In the genomic region with DNA sequence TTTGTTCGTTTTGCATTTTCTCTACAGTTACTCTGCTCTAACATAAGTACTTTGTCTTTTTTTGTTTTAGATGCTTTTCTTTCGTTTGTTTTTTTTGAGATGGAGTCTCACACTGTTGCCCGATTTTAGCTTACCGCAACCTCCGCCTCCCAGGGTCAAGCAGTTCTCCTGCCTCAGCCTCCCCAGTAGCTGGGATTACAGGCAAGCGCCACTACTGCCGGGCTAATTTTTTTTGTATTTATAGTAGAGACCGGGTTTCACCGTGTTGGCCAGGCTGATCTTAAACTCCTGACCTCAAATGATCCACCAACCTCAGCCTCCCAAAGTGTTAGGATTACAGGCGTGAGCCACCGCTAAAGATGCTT, we compare ENCODE assay signal across 12 cellular contexts. TPM values are rescaled to one million over a fixed set of nuclear protein-coding genes. Genes with fewer than 3 reads are reported as not detected.
A peak's percentile ranks its signal among the peaks of the same experiment; 100 is the strongest.
DNase-seq lines count a peak whose midpoint lies in the region; ATAC-seq and TF ChIP-seq lines count a peak whose summit lies in the region.
"Had no signal": no experiment of that assay in that cellular context is flagged by ENCODE, and none has a peak within 500 bp of the region (broad histone marks: within the 10 kb centered on the region; RNA-seq: fewer than 3 reads in every experiment).

No MANE protein-coding gene starts in this region.

- H3K4me1 Mint-ChIP-seq in stimulated activated naive CD8-positive, alpha-beta T cell treated with anti-CD3 and anti-CD28 coated beads, Interleukin-15, Interleukin-2, amounts not matched to agents 100 ng/mL and 50 ng/mL, for 24 hours (ENCODE audit: low read depth), result peaks cover 57% of the 10 kb centered on the region
- H3K4me1 Mint-ChIP-seq in natural killer cell, result peaks cover 47 to 51% of the 10 kb centered on the region in 2 donors

- intact Hi-C loops in natural killer cell (cut with micrococcal nuclease), result loop anchor here (5.0 to 10.0 kb wide), 2 partner anchors 227 to 665 kb away; a partner anchor contains a TSS

- TF ChIP-seq CTCF in natural killer cell (IDR thresholded peaks at IDR 0.05), result no peak

- H3K4me3 Mint-ChIP-seq in stimulated activated naive CD8-positive, alpha-beta T cell treated with anti-CD3 and anti-CD28 coated beads, Interleukin-15, Interleukin-2, amounts not matched to agents 100 ng/mL and 50 ng/mL, for 24 hours, result peak overlapping the region; percentile 96
- H3K4me3 Mint-ChIP-seq in natural killer cell, result peak overlapping the region; percentile 93

- no peaks in the 10 kb centered on the region for H3K36me3 Mint-ChIP-seq in stimulated activated naive CD8-positive, alpha-beta T cell treated with anti-CD3 and anti-CD28 coated beads, Interleukin-15, Interleukin-2, amounts not matched to agents 100 ng/mL and 50 ng/mL, for 24 hours (ENCODE audit: low read depth)
- no peaks in the 10 kb centered on the region for H3K36me3 Mint-ChIP-seq in natural killer cell

- no peak for ATAC-seq in stimulated activated naive CD8-positive, alpha-beta T cell treated with anti-CD3 and anti-CD28 coated beads, Interleukin-15, Interleukin-2, amounts not matched to agents 100 U/mL and 50 U/mL, for 24 hours
- no peak for ATAC-seq in natural killer cell

- peak overlapping the region; percentile 99 for H3K27ac ChIP-seq in caudate nucleus (ENCODE audit: low read depth, low read length)
- H3K27ac ChIP-seq: C4-2B, SJSA1 had no signal

- peak overlapping the region; percentile 18 for H3K27ac Mint-ChIP-seq in stimulated activated naive CD8-positive, alpha-beta T cell treated with anti-CD3 and anti-CD28 coated beads, Interleukin-15, Interleukin-2, amounts not matched to agents 100 ng/mL and 50 ng/mL, for 24 hours
- peak overlapping the region; percentile 51 to 80 for H3K27ac Mint-ChIP-seq in natural killer cell

- DNase-seq in stimulated activated naive CD8-positive, alpha-beta T cell treated with anti-CD3 and anti-CD28 coated beads, Interleukin-15, Interleukin-2, amounts not matched to agents 100 U/mL and 50 U/mL, for 24 hours, result no peak
- peak in 1 of 61 donors; percentile 6 for DNase-seq in caudate nucleus (lab: John Stamatoyannopoulos, UW)
- DNase-seq in natural killer cell, result no peak
- DNase-seq in iPS-NIHi7 (ENCODE audit: extremely low spot score), result no peak
- no peak for DNase-seq in midbrain (lab: John Stamatoyannopoulos, UW)
- no peak for DNase-seq in HuH-7.5 (ENCODE audit: low spot score)
- no peak for DNase-seq in cerebellar cortex (ENCODE audit: low spot score)
- DNase-seq: aorta, NCI-H446 treated with DMSO at 0.1 percent for 48 hours had no signal

- no peaks in the 10 kb centered on the region for H3K9me3 Mint-ChIP-seq in stimulated activated naive CD8-positive, alpha-beta T cell treated with anti-CD3 and anti-CD28 coated beads, Interleukin-15, Interleukin-2, amounts not matched to agents 100 ng/mL and 50 ng/mL, for 24 hours
- H3K9me3 Mint-ChIP-seq in natural killer cell, result no peaks in the 10 kb centered on the region

- H3K27me3 Mint-ChIP-seq in stimulated activated naive CD8-positive, alpha-beta T cell treated with anti-CD3 and anti-CD28 coated beads, Interleukin-15, Interleukin-2, amounts not matched to agents 100 ng/mL and 50 ng/mL, for 24 hours, result no peaks in the 10 kb centered on the region
- no peaks in the 10 kb centered on the region for H3K27me3 Mint-ChIP-seq in natural killer cell (ENCODE audit: low read depth in 2 of 2)

RNA-seq across cellular contexts. Expression of a gene that starts 2.7 kb away (rescaled TPM):
- 10 to 100 TPM; 17.2 to 23.2 (median 22.2) TPM for total RNA-seq in natural killer cell
